26 cellular contexts compared by ENCODE assay signal in genomic region chr5:179833709-179834070, GRCh38. TPM values are rescaled to one million over a fixed set of nuclear protein-coding genes. Genes with fewer than 3 reads are reported as not detected.
DNase-seq lines count a peak whose midpoint lies in the region; ATAC-seq, FAIRE-seq and TF ChIP-seq lines count a peak whose summit lies in the region.
"Had no signal": no experiment of that assay in that cellular context is flagged by ENCODE, and none has a peak within 500 bp of the region (broad histone marks: within the 10 kb centered on the region; RNA-seq: fewer than 3 reads in every experiment).

No MANE protein-coding gene starts in this region.

- H2AFZ ChIP-seq in HepG2 (ENCODE audit: low read length) (no peak overlapping the region), PC-3 (ENCODE audit: low read length) (no peak overlapping the region)

- no peak for ATAC-seq in activated T-cell treated with anti-CD3 and anti-CD28 coated beads, Interleukin-2, amount 50 U/mL, for 72 hours (replicated peaks in 1 of 2)
- ATAC-seq in activated B cell treated with CpG ODN at 0.5 μM for 24 hours (ENCODE audit: low read depth) (no peak), HepG2 (no peak), gastrocnemius medialis (no peak), PC-3 (no peak)
- ATAC-seq: activated naive CD4-positive, alpha-beta T cell treated with anti-CD3 and anti-CD28 coated beads, Interleukin-2, amount 50 U/mL, for 72 hours had no signal

- WGBS in HepG2 (ENCODE audit: low lambda C conversion rate): 94% methylated on average over 3 of the region's 3 CpGs

- no peak overlapping the region for H3K4me3 Mint-ChIP-seq in activated T-cell treated with anti-CD3 and anti-CD28 coated beads, Interleukin-2, amount 50 U/mL, for 24 hours
- H3K4me3 Mint-ChIP-seq in activated T-cell treated with anti-CD3 and anti-CD28 coated beads, Interleukin-2, amount 50 U/mL, for 72 hours: no peak overlapping the region
- H3K4me3 Mint-ChIP-seq in activated B cell treated with CpG ODN at 0.5 μM for 24 hours: no peak overlapping the region

- peak overlapping the region; percentile 71 for H3K27ac Mint-ChIP-seq in activated T-cell treated with anti-CD3 and anti-CD28 coated beads, Interleukin-2, amount 50 U/mL, for 24 hours
- H3K27ac Mint-ChIP-seq in activated T-cell treated with anti-CD3 and anti-CD28 coated beads, Interleukin-2, amount 50 U/mL, for 72 hours: no peak overlapping the region
- peak overlapping the region; percentile 18 for H3K27ac Mint-ChIP-seq in activated B cell treated with CpG ODN at 0.5 μM for 24 hours
- H3K27ac Mint-ChIP-seq: activated naive CD4-positive, alpha-beta T cell treated with anti-CD3 and anti-CD28 coated beads, Interleukin-2, amount 50 U/mL, for 72 hours; activated T-helper 2 cell treated with anti-CD3 and anti-CD28 coated beads, Interferon-gamma antibody, Interleukin-2, Interleukin-4, amounts not matched to agents 10 μg/mL and 5 μg/mL and 100 μg/mL, durations not matched to agents 14 hours and 24 hours and 36 hours had no signal

- no peaks in the 10 kb centered on the region for H3K9me2 ChIP-seq in PC-3 (replicated peaks; ENCODE audit: low read length)

- in situ Hi-C loops in HepG2 (cut with HindIII; ENCODE audit: extremely low pct_ligation_motif_present, low pct_unique_long_range_greater_than_20kb) (no loop called here), gastrocnemius medialis (cut with MboI; ENCODE audit: low sequenced_read_pairs in 4 of 4) (no loop called here)

- peaks cover 6% of the 10 kb centered on the region for H3F3A ChIP-seq in PC-3 (ENCODE audit: low read length, unreplicated experiment)

- peaks cover 38 to 68% of the 10 kb centered on the region in 2 experiments for H3K36me3 ChIP-seq in HepG2 (replicated peaks in 1 of 2; ENCODE audit: control insufficient read depth in 1 of 2, insufficient read depth in 2 of 2, low read length in 2 of 2)
- peaks cover 12 to 90% of the 10 kb centered on the region in 2 donors for H3K36me3 ChIP-seq in gastrocnemius medialis
- H3K36me3 ChIP-seq in PC-3 (ENCODE audit: low read depth, low read length): peaks cover 54% of the 10 kb centered on the region

- peaks cover 23% of the 10 kb centered on the region; the same call in 1 of the 2 replicates for H4K20me1 ChIP-seq in HepG2 (ENCODE audit: insufficient read depth, low read length)
- H4K20me1 ChIP-seq in PC-3 (ENCODE audit: low read length): peaks cover 2% of the 10 kb centered on the region; the same call in 1 of the 2 replicates

- H3K4me2 ChIP-seq in HepG2 (ENCODE audit: low read depth, low read length): no peak overlapping the region
- H3K4me2 ChIP-seq in PC-3 (ENCODE audit: low read length): no peak overlapping the region
- H3K4me2 ChIP-seq: A549 had no signal

- DNase-seq in activated T-cell treated with anti-CD3 and anti-CD28 coated beads, Interleukin-2, amount 50 U/mL, for 24 hours: no peak
- no peak for DNase-seq in activated T-cell treated with anti-CD3 and anti-CD28 coated beads, Interleukin-2, amount 50 U/mL, for 72 hours
- DNase-seq in activated B cell treated with CpG ODN at 0.5 μM for 24 hours (no peak), HepG2 (ENCODE audit: low spot score) (no peak), gastrocnemius medialis (no peak), PC-3 (no peak), NCI-H1436 treated with DMSO at 0.1 percent for 48 hours (lab: John Stamatoyannopoulos, UW) (no peak)
- no peak for DNase-seq in stimulated activated CD4-positive, alpha-beta T cell treated with anti-CD3 and anti-CD28 coated beads, Interleukin-1b, Interleukin-23, amount 100 ng/mL, for 48 hours
- DNase-seq: activated CD4-positive, alpha-beta T cell treated with anti-CD3 and anti-CD28 coated beads, Interleukin-2, amount 50 U/mL, for 48 hours; activated CD4-positive, CD25-positive, alpha-beta regulatory T cell; aorta; effector memory CD4-positive, alpha-beta T cell; islet precursor cell; NCI-H446 treated with DMSO at 0.1 percent for 48 hours; NCI-H774; occipital lobe; stimulated activated naive CD4-positive, alpha-beta T cell treated with Interleukin-2 at 50 U/mL for 16 hours; SW 1271; thyroid gland had no signal

- POLR2A ChIA-PET in activated B cell treated with CpG ODN at 0.5 μM for 24 hours (lab: Charles Lee) (interaction anchor here (0.7 kb wide), 1 partner anchor 18 kb away, joined by 8 read pairs; no protein-coding TSS in a partner anchor), HepG2 (lab: Yijun Ruan, JAX) (interaction anchor here (1.4 to 1.5 kb wide), 2 partner anchors 8 to 23 kb away, joined by 4 read pairs; no protein-coding TSS in a partner anchor), PC-3 (lab: Charles Lee; ENCODE audit: unreplicated experiment) (no interaction called here)

- no peak overlapping the region for H3K27ac ChIP-seq in HepG2 (ENCODE audit: extremely low read length, insufficient read depth, low read length)
- peak overlapping the region; percentile 61 to 100 (median 71) for H3K27ac ChIP-seq in gastrocnemius medialis
- H3K27ac ChIP-seq in PC-3 (ENCODE audit: low read length): no peak overlapping the region
- H3K27ac ChIP-seq: left lung, thyroid gland had no signal

- TF ChIP-seq RAD21 in HepG2 (CRISPR knock-in tag; IDR thresholded peaks at IDR 0.05): no peak

- H3K9ac ChIP-seq in HepG2 (ENCODE audit: insufficient read depth, low read depth, low read length) (no peak overlapping the region), PC-3 (ENCODE audit: low read length) (no peak overlapping the region)

- no TSS peak for BruUV-seq in HepG2 (replicated peaks; lab: Mats Ljungman, UMichigan)
- BruUV-seq in PC-3 (replicated peaks; lab: Mats Ljungman, UMichigan): no TSS peak

- H3K79me2 ChIP-seq in HepG2 (ENCODE audit: insufficient read depth, low read length): no peaks in the 10 kb centered on the region
- H3K79me2 ChIP-seq in PC-3 (ENCODE audit: low read length): peaks cover 3% of the 10 kb centered on the region; the same call in 1 of the 2 replicates

- TF ChIP-seq CTCF in activated B cell treated with CpG ODN at 0.5 μM for 24 hours (IDR thresholded peaks at IDR 0.05): no peak
- TF ChIP-seq CTCF in HepG2 (CRISPR knock-in tag; IDR thresholded peaks at IDR 0.05): no peak
- TF ChIP-seq CTCF in gastrocnemius medialis (IDR thresholded peaks at IDR 0.05 in 4 of 5, conservative IDR thresholded peaks at IDR 0.05 in 1 of 5): no peak
- TF ChIP-seq CTCF in PC-3 (conservative IDR thresholded peaks at IDR 0.05; ENCODE audit: low read depth, low read length): no peak

- H3K9me3 ChIP-seq in HepG2 (ENCODE audit: low read length) (no peaks in the 10 kb centered on the region), gastrocnemius medialis (no peaks in the 10 kb centered on the region), PC-3 (ENCODE audit: low read length) (no peaks in the 10 kb centered on the region)
- H3K9me3 ChIP-seq: A549, left lung, Peyer's patch, thyroid gland had no signal

- H3K9me3 Mint-ChIP-seq in activated T-cell treated with anti-CD3 and anti-CD28 coated beads, Interleukin-2, amount 50 U/mL, for 24 hours: no peaks in the 10 kb centered on the region
- H3K9me3 Mint-ChIP-seq in activated T-cell treated with anti-CD3 and anti-CD28 coated beads, Interleukin-2, amount 50 U/mL, for 72 hours: no peaks in the 10 kb centered on the region
- no peaks in the 10 kb centered on the region for H3K9me3 Mint-ChIP-seq in activated B cell treated with CpG ODN at 0.5 μM for 24 hours
- H3K9me3 Mint-ChIP-seq: activated naive CD4-positive, alpha-beta T cell treated with anti-CD3 and anti-CD28 coated beads, Interleukin-2, amount 50 U/mL, for 72 hours; activated T-helper 2 cell treated with anti-CD3 and anti-CD28 coated beads, Interferon-gamma antibody, Interleukin-2, Interleukin-4, amounts not matched to agents 10 μg/mL and 5 μg/mL and 100 μg/mL, durations not matched to agents 14 hours and 24 hours and 36 hours had no signal

- H3K36me3 Mint-ChIP-seq in activated T-cell treated with anti-CD3 and anti-CD28 coated beads, Interleukin-2, amount 50 U/mL, for 24 hours (ENCODE audit: low read depth): peaks cover 92% of the 10 kb centered on the region
- peaks cover 31 to 52% of the 10 kb centered on the region in 2 donors for H3K36me3 Mint-ChIP-seq in activated T-cell treated with anti-CD3 and anti-CD28 coated beads, Interleukin-2, amount 50 U/mL, for 72 hours (ENCODE audit: insufficient read depth in 2 of 2)
- H3K36me3 Mint-ChIP-seq in activated B cell treated with CpG ODN at 0.5 μM for 24 hours (ENCODE audit: low read depth): peaks cover 85% of the 10 kb centered on the region

- H3K27me3 Mint-ChIP-seq in activated T-cell treated with anti-CD3 and anti-CD28 coated beads, Interleukin-2, amount 50 U/mL, for 24 hours: no peaks in the 10 kb centered on the region
- H3K27me3 Mint-ChIP-seq in activated T-cell treated with anti-CD3 and anti-CD28 coated beads, Interleukin-2, amount 50 U/mL, for 72 hours (ENCODE audit: low read depth): no peaks in the 10 kb centered on the region
- no peaks in the 10 kb centered on the region for H3K27me3 Mint-ChIP-seq in activated B cell treated with CpG ODN at 0.5 μM for 24 hours

- FAIRE-seq in HepG2 (lab: Jason Lieb, UNC): no peak
- FAIRE-seq: A549 had no signal

- H3K27me3 ChIP-seq in HepG2 (ENCODE audit: control insufficient read depth in 1 of 2, insufficient read depth in 2 of 2, low read length in 2 of 2) (no peaks in the 10 kb centered on the region), gastrocnemius medialis (no peaks in the 10 kb centered on the region), PC-3 (ENCODE audit: low read length) (no peaks in the 10 kb centered on the region)
- H3K27me3 ChIP-seq: left lung, Peyer's patch, thyroid gland had no signal

- H3K4me3 ChIP-seq in HepG2 (replicated peaks in 1 of 3; ENCODE audit: insufficient read depth in 1 of 3, low read depth in 2 of 3, low read length in 3 of 3): no peak overlapping the region
- H3K4me3 ChIP-seq in gastrocnemius medialis: no peak overlapping the region
- H3K4me3 ChIP-seq in PC-3 (ENCODE audit: low read length): no peak overlapping the region
- H3K4me3 ChIP-seq: A549, coronary artery, left lung, Peyer's patch, thyroid gland had no signal

- CTCF ChIA-PET in activated B cell treated with CpG ODN at 0.5 μM for 24 hours (lab: Charles Lee) (no interaction called here), HepG2 (lab: Yijun Ruan, JAX; ENCODE audit: low intra/inter-chr PET ratio, low total read pairs) (no interaction called here), PC-3 (lab: Charles Lee) (no interaction called here)

- no peak for TF ChIP-seq EP300 in HepG2 (IDR thresholded peaks at IDR 0.05; ENCODE audit: low read depth in 2 of 2, low read length in 2 of 2)
- TF ChIP-seq EP300 in HepG2 (CRISPR knock-in tag; IDR thresholded peaks at IDR 0.05; ENCODE audit: borderline replicate concordance): no peak

- H3K4me1 ChIP-seq in HepG2 (ENCODE audit: insufficient read depth, low read length) (peaks cover 21% of the 10 kb centered on the region), gastrocnemius medialis (peaks cover 38 to 56% of the 10 kb centered on the region in 2 donors), PC-3 (ENCODE audit: insufficient read depth, low read length) (no peaks in the 10 kb centered on the region)

- H3K4me1 Mint-ChIP-seq in activated T-cell treated with anti-CD3 and anti-CD28 coated beads, Interleukin-2, amount 50 U/mL, for 24 hours (ENCODE audit: low read depth): peaks cover 33% of the 10 kb centered on the region
- peaks cover 23% of the 10 kb centered on the region for H3K4me1 Mint-ChIP-seq in activated T-cell treated with anti-CD3 and anti-CD28 coated beads, Interleukin-2, amount 50 U/mL, for 72 hours (ENCODE audit: low read depth)
- peaks cover 19% of the 10 kb centered on the region for H3K4me1 Mint-ChIP-seq in activated B cell treated with CpG ODN at 0.5 μM for 24 hours

- TF ChIP-seq POLR2A in HepG2 (IDR thresholded peaks at IDR 0.05; ENCODE audit: insufficient read depth in 1 of 2, low read depth in 2 of 2, low read length in 2 of 2) (no peak), gastrocnemius medialis (IDR thresholded peaks at IDR 0.05) (no peak)

- intact Hi-C loops in activated B cell treated with CpG ODN at 0.5 μM for 24 hours (cut with micrococcal nuclease): no loop called here
- intact Hi-C loops in HepG2 (cut with micrococcal nuclease; ENCODE audit: unreplicated experiment): no loop called here
- intact Hi-C loops in gastrocnemius medialis (cut with DNase I; ENCODE audit: low total_unique reads): loop anchor here (5.0 kb wide), 1 partner anchor 1359 kb away; no protein-coding TSS in a partner anchor
- intact Hi-C loops in PC-3 (cut with micrococcal nuclease): no loop called here

RNA-seq across cellular contexts. Expression of gene SQSTM1, which starts 13.0 kb away (rescaled TPM):
- total RNA-seq in activated T-cell treated with anti-CD3 and anti-CD28 coated beads, Interleukin-2, amount 50 U/mL, for 72 hours: 100 to 1,000 TPM; 213 to 226 TPM
- total RNA-seq in activated B cell treated with CpG ODN at 0.5 μM for 24 hours (243 and 252 TPM in 2 replicates), HepG2 (2016; rRNA removed; fragmentation: Illumina TruSeq; extraction: Trizol) (160 and 161 TPM in 2 replicates), gastrocnemius medialis (1,000 to 10,000 TPM; 1,080 to 1,340 (median 1,178) TPM), PC-3 (2014; rRNA removed) (253 and 341 TPM in 2 replicates)
- total RNA-seq in HepG2 (2016; cell fraction: cytosol; rRNA removed; fragmentation: Illumina TruSeq; extraction: Trizol; ENCODE audit: low read depth): 45.2 and 49.8 TPM in 2 replicates
- total RNA-seq in HepG2 (2016; cell fraction: insoluble cytoplasmic fraction; rRNA removed; fragmentation: Illumina TruSeq; extraction: Trizol): 158 and 162 TPM in 2 replicates
- 63.1 and 66.1 TPM in 2 replicates for total RNA-seq in HepG2 (2016; cell fraction: membrane; rRNA removed; fragmentation: Illumina TruSeq; extraction: Trizol)
- 98.3 and 116 TPM in 2 replicates for total RNA-seq in HepG2 (2016; cell fraction: nucleus; rRNA removed; fragmentation: Illumina TruSeq; extraction: Trizol)
- 90.9 and 126 TPM in 2 replicates for polyA plus RNA-seq in HepG2 (2011; rRNA removed)
- 81.2 and 85.2 TPM in 2 replicates for polyA plus RNA-seq in HepG2 (2011; cell fraction: cytosol; rRNA removed)
- 240 and 268 TPM in 2 replicates for polyA plus RNA-seq in HepG2 (2011; cell fraction: nucleus; rRNA removed)
- 80.8 and 157 TPM in 2 replicates for polyA plus RNA-seq in HepG2 (2012)
- polyA plus RNA-seq in HepG2 (2016; cell fraction: cytosol; fragmentation: Illumina TruSeq; extraction: Trizol; ENCODE audit: low read depth): 43.0 and 45.0 TPM in 2 replicates
- 179 and 191 TPM in 2 replicates for polyA plus RNA-seq in HepG2 (2016; cell fraction: insoluble cytoplasmic fraction; fragmentation: Illumina TruSeq; extraction: Trizol; ENCODE audit: low read depth)
- polyA plus RNA-seq in HepG2 (2016; cell fraction: membrane; fragmentation: Illumina TruSeq; extraction: Trizol; ENCODE audit: low read depth): 48.5 and 49.4 TPM in 2 replicates
- polyA plus RNA-seq in HepG2 (2016; cell fraction: nucleus; fragmentation: Illumina TruSeq; extraction: Trizol; ENCODE audit: insufficient read depth, low read depth): 190 and 194 TPM in 2 replicates
- polyA minus RNA-seq in HepG2 (2011; rRNA and poly(A)+ RNA removed; ENCODE audit: low replicate concordance): 245 and 268 TPM in 2 replicates
- polyA minus RNA-seq in HepG2 (2011; cell fraction: cytosol; rRNA and poly(A)+ RNA removed): 106 and 114 TPM in 2 replicates
- 238 and 284 TPM in 2 replicates for polyA minus RNA-seq in HepG2 (2011; cell fraction: nucleus; rRNA and poly(A)+ RNA removed)

RNA-seq across cellular contexts. Expression of gene MRNIP, which starts 24.9 kb away (rescaled TPM):
- 10 to 100 TPM; 26.4 to 33.3 TPM for total RNA-seq in activated T-cell treated with anti-CD3 and anti-CD28 coated beads, Interleukin-2, amount 50 U/mL, for 72 hours
- total RNA-seq in activated B cell treated with CpG ODN at 0.5 μM for 24 hours: 54.6 and 70.0 TPM in 2 replicates
- 11.3 and 15.5 TPM in 2 replicates for total RNA-seq in HepG2 (2016; rRNA removed; fragmentation: Illumina TruSeq; extraction: Trizol)
- 5.8 and 6.9 TPM in 2 replicates for total RNA-seq in HepG2 (2016; cell fraction: cytosol; rRNA removed; fragmentation: Illumina TruSeq; extraction: Trizol; ENCODE audit: low read depth)
- total RNA-seq in HepG2 (2016; cell fraction: insoluble cytoplasmic fraction; rRNA removed; fragmentation: Illumina TruSeq; extraction: Trizol): 9.7 and 18.4 TPM in 2 replicates
- total RNA-seq in HepG2 (2016; cell fraction: membrane; rRNA removed; fragmentation: Illumina TruSeq; extraction: Trizol): 4.5 and 5.1 TPM in 2 replicates
- 22.2 and 24.1 TPM in 2 replicates for total RNA-seq in HepG2 (2016; cell fraction: nucleus; rRNA removed; fragmentation: Illumina TruSeq; extraction: Trizol)
- polyA plus RNA-seq in HepG2 (2011; rRNA removed): 32.6 and 34.1 TPM in 2 replicates
- 7.9 and 9.8 TPM in 2 replicates for polyA plus RNA-seq in HepG2 (2011; cell fraction: cytosol; rRNA removed)
- 162 and 171 TPM in 2 replicates for polyA plus RNA-seq in HepG2 (2011; cell fraction: nucleus; rRNA removed)
- polyA plus RNA-seq in HepG2 (2012): 19.0 and 22.7 TPM in 2 replicates
- 1.4 and 1.7 TPM in 2 replicates for polyA plus RNA-seq in HepG2 (2016; cell fraction: cytosol; fragmentation: Illumina TruSeq; extraction: Trizol; ENCODE audit: low read depth)
- polyA plus RNA-seq in HepG2 (2016; cell fraction: insoluble cytoplasmic fraction; fragmentation: Illumina TruSeq; extraction: Trizol; ENCODE audit: low read depth): 8.1 and 8.4 TPM in 2 replicates
- 2.1 and 3.0 TPM in 2 replicates for polyA plus RNA-seq in HepG2 (2016; cell fraction: membrane; fragmentation: Illumina TruSeq; extraction: Trizol; ENCODE audit: low read depth)
- polyA plus RNA-seq in HepG2 (2016; cell fraction: nucleus; fragmentation: Illumina TruSeq; extraction: Trizol; ENCODE audit: insufficient read depth, low read depth): 78.5 and 90.7 TPM in 2 replicates
- polyA minus RNA-seq in HepG2 (2011; rRNA and poly(A)+ RNA removed; ENCODE audit: low replicate concordance): 16.4 and 18.6 TPM in 2 replicates
- polyA minus RNA-seq in HepG2 (2011; cell fraction: cytosol; rRNA and poly(A)+ RNA removed): 2.5 and 4.4 TPM in 2 replicates
- 31.4 and 38.0 TPM in 2 replicates for polyA minus RNA-seq in HepG2 (2011; cell fraction: nucleus; rRNA and poly(A)+ RNA removed)
- total RNA-seq in gastrocnemius medialis: 10 to 100 TPM in 1 of 4 donors, 1 to 10 TPM in 3; 2.9 to 16.1 (median 8.3) TPM
- total RNA-seq in PC-3 (2014; rRNA removed): 20.2 and 26.1 TPM in 2 replicates

RNA-seq across cellular contexts. Expression of gene MGAT4B, which starts 27.0 kb away (rescaled TPM):
- total RNA-seq in activated T-cell treated with anti-CD3 and anti-CD28 coated beads, Interleukin-2, amount 50 U/mL, for 72 hours: 100 to 1,000 TPM; 101 to 108 TPM
- 73.6 and 85.3 TPM in 2 replicates for total RNA-seq in activated B cell treated with CpG ODN at 0.5 μM for 24 hours
- total RNA-seq in HepG2 (2016; rRNA removed; fragmentation: Illumina TruSeq; extraction: Trizol): 69.2 and 93.5 TPM in 2 replicates
- total RNA-seq in HepG2 (2016; cell fraction: cytosol; rRNA removed; fragmentation: Illumina TruSeq; extraction: Trizol; ENCODE audit: low read depth): 62.1 and 64.9 TPM in 2 replicates
- total RNA-seq in HepG2 (2016; cell fraction: insoluble cytoplasmic fraction; rRNA removed; fragmentation: Illumina TruSeq; extraction: Trizol): 62.4 and 88.8 TPM in 2 replicates
- total RNA-seq in HepG2 (2016; cell fraction: membrane; rRNA removed; fragmentation: Illumina TruSeq; extraction: Trizol): 158 and 164 TPM in 2 replicates
- total RNA-seq in HepG2 (2016; cell fraction: nucleus; rRNA removed; fragmentation: Illumina TruSeq; extraction: Trizol): 79.6 and 99.8 TPM in 2 replicates
- 130 and 170 TPM in 2 replicates for polyA plus RNA-seq in HepG2 (2011; rRNA removed)
- polyA plus RNA-seq in HepG2 (2011; cell fraction: cytosol; rRNA removed): 134 and 140 TPM in 2 replicates
- 514 and 596 TPM in 2 replicates for polyA plus RNA-seq in HepG2 (2011; cell fraction: nucleus; rRNA removed)
- polyA plus RNA-seq in HepG2 (2012): 117 and 181 TPM in 2 replicates
- 82.9 and 88.8 TPM in 2 replicates for polyA plus RNA-seq in HepG2 (2016; cell fraction: cytosol; fragmentation: Illumina TruSeq; extraction: Trizol; ENCODE audit: low read depth)
- polyA plus RNA-seq in HepG2 (2016; cell fraction: insoluble cytoplasmic fraction; fragmentation: Illumina TruSeq; extraction: Trizol; ENCODE audit: low read depth): 78.6 and 97.2 TPM in 2 replicates
- polyA plus RNA-seq in HepG2 (2016; cell fraction: membrane; fragmentation: Illumina TruSeq; extraction: Trizol; ENCODE audit: low read depth): 156 and 172 TPM in 2 replicates
- polyA plus RNA-seq in HepG2 (2016; cell fraction: nucleus; fragmentation: Illumina TruSeq; extraction: Trizol; ENCODE audit: insufficient read depth, low read depth): 171 and 174 TPM in 2 replicates
- 166 and 188 TPM in 2 replicates for polyA minus RNA-seq in HepG2 (2011; rRNA and poly(A)+ RNA removed; ENCODE audit: low replicate concordance)
- polyA minus RNA-seq in HepG2 (2011; cell fraction: cytosol; rRNA and poly(A)+ RNA removed): 100 and 102 TPM in 2 replicates
- 118 and 140 TPM in 2 replicates for polyA minus RNA-seq in HepG2 (2011; cell fraction: nucleus; rRNA and poly(A)+ RNA removed)
- 10 to 100 TPM; 28.3 to 86.0 (median 61.4) TPM for total RNA-seq in gastrocnemius medialis
- 88.9 and 113 TPM in 2 replicates for total RNA-seq in PC-3 (2014; rRNA removed)

RNA-seq across cellular contexts. Expression of gene LTC4S, which starts 39.9 kb away (rescaled TPM):
- 1 to 10 TPM; 1.5 TPM for total RNA-seq in activated T-cell treated with anti-CD3 and anti-CD28 coated beads, Interleukin-2, amount 50 U/mL, for 72 hours
- total RNA-seq in activated B cell treated with CpG ODN at 0.5 μM for 24 hours: 2.6 and 2.7 TPM in 2 replicates
- 0.35 TPM in 1 of 2 replicates, not detected in the other for total RNA-seq in HepG2 (2016; rRNA removed; fragmentation: Illumina TruSeq; extraction: Trizol)
- not detected in 2 replicates for total RNA-seq in HepG2 (2016; cell fraction: cytosol; rRNA removed; fragmentation: Illumina TruSeq; extraction: Trizol; ENCODE audit: low read depth)
- total RNA-seq in HepG2 (2016; cell fraction: insoluble cytoplasmic fraction; rRNA removed; fragmentation: Illumina TruSeq; extraction: Trizol): 0.30 TPM in 1 of 2 replicates, not detected in the other
- not detected in 2 replicates for total RNA-seq in HepG2 (2016; cell fraction: membrane; rRNA removed; fragmentation: Illumina TruSeq; extraction: Trizol)
- total RNA-seq in HepG2 (2016; cell fraction: nucleus; rRNA removed; fragmentation: Illumina TruSeq; extraction: Trizol): 0.56 TPM in 1 of 2 replicates, not detected in the other
- polyA plus RNA-seq in HepG2 (2011; rRNA removed): not detected in 2 replicates
- not detected in 2 replicates for polyA plus RNA-seq in HepG2 (2011; cell fraction: cytosol; rRNA removed)
- 0.78 and 0.82 TPM in 2 replicates for polyA plus RNA-seq in HepG2 (2011; cell fraction: nucleus; rRNA removed)
- not detected in 2 replicates for polyA plus RNA-seq in HepG2 (2012)
- not detected in 2 replicates for polyA plus RNA-seq in HepG2 (2016; cell fraction: cytosol; fragmentation: Illumina TruSeq; extraction: Trizol; ENCODE audit: low read depth)
- polyA plus RNA-seq in HepG2 (2016; cell fraction: insoluble cytoplasmic fraction; fragmentation: Illumina TruSeq; extraction: Trizol; ENCODE audit: low read depth): not detected in 2 replicates
- polyA plus RNA-seq in HepG2 (2016; cell fraction: membrane; fragmentation: Illumina TruSeq; extraction: Trizol; ENCODE audit: low read depth): not detected in 2 replicates
- polyA plus RNA-seq in HepG2 (2016; cell fraction: nucleus; fragmentation: Illumina TruSeq; extraction: Trizol; ENCODE audit: insufficient read depth, low read depth): 0.91 and 1.1 TPM in 2 replicates
- polyA minus RNA-seq in HepG2 (2011; rRNA and poly(A)+ RNA removed; ENCODE audit: low replicate concordance): 0.44 and 0.47 TPM in 2 replicates
- not detected in 2 replicates for polyA minus RNA-seq in HepG2 (2011; cell fraction: cytosol; rRNA and poly(A)+ RNA removed)
- not detected in 2 replicates for polyA minus RNA-seq in HepG2 (2011; cell fraction: nucleus; rRNA and poly(A)+ RNA removed)
- total RNA-seq in gastrocnemius medialis: 10 to 100 TPM in 1 of 4 donors, 1 to 10 TPM in 3; 1.7 to 12.6 (median 5.6) TPM
- 1.5 and 3.6 TPM in 2 replicates for total RNA-seq in PC-3 (2014; rRNA removed)
- total RNA-seq: LHCN-M2 had no signal
- polyA plus RNA-seq: A549 had no signal

Comparison
In these comparisons a context has a peak if more than half of its experiments do, and no peak if none do; other contexts are left out.
1. H3K27ac ChIP-seq: peak in gastrocnemius medialis (4 of 4); none in HepG2 (single experiment) and PC-3 (single experiment).